ENCODE assay signal across 8 cellular contexts in genomic region chr9:106862946-106863740, GRCh38. TPM values are rescaled to one million over a fixed set of nuclear protein-coding genes. Genes with fewer than 3 reads are reported as not detected.
DNase-seq lines count a peak whose midpoint lies in the region; ATAC-seq, FAIRE-seq and TF ChIP-seq lines count a peak whose summit lies in the region.

Gene ZNF462, plus strand, starts transcription at chr9:106863166. Its CDS starts 60,218 bp downstream, at chr9:106923384.

- no peaks in the 10 kb centered on the region for H3K36me3 ChIP-seq in GM12878 (ENCODE audit: control insufficient read depth in 2 of 2, insufficient read depth in 2 of 2, low read length in 1 of 2)

- POLR2A ChIA-PET in activated CD4-positive, alpha-beta T cell treated with anti-CD3 and anti-CD28 coated beads for 36 hours (lab: Charles Lee): no interaction called here
- POLR2A ChIA-PET in GM12878 (lab: Charles Lee): interaction anchor here (0.6 to 1.6 kb wide), 6 partner anchors 44 to 1355 kb away, joined by 3 to 8 read pairs (median 3); no protein-coding TSS in a partner anchor

- no peak for TF ChIP-seq EP300 in GM12878 (IDR thresholded peaks at IDR 0.05; ENCODE audit: borderline replicate concordance in 1 of 2, control insufficient read depth in 1 of 2, low read depth in 2 of 2, low read length in 2 of 2)

- peaks cover 6 to 19% of the 10 kb centered on the region in 2 experiments; a peak in 3 of 4 replicates for H3K27me3 ChIP-seq in GM12878 (replicated peaks in 1 of 2; ENCODE audit: control insufficient read depth in 2 of 2, insufficient read depth in 2 of 2, low read length in 1 of 2)

- no TSS peak for BruUV-seq in GM12878 (replicated peaks; lab: Mats Ljungman, UMichigan)

- no peak for TF ChIP-seq RAD21 in GM12878 (IDR thresholded peaks at IDR 0.05; ENCODE audit: insufficient read depth, low read depth, low read length)

- no peaks in the 10 kb centered on the region for H3K9me3 Mint-ChIP-seq in activated CD4-positive, alpha-beta T cell treated with anti-CD3 and anti-CD28 coated beads for 36 hours (ENCODE audit: low read depth)

- intact Hi-C loops in activated CD4-positive, alpha-beta T cell treated with anti-CD3 and anti-CD28 coated beads for 36 hours (cut with DNase I, micrococcal nuclease): no loop called here
- intact Hi-C loops in GM12878 (cut with micrococcal nuclease; ENCODE audit: unreplicated experiment): loop anchor here (2.0 to 5.0 kb wide), 7 partner anchors 48 to 576 kb away; no protein-coding TSS in a partner anchor

- ATAC-seq in activated CD4-positive, alpha-beta T cell treated with anti-CD3 and anti-CD28 coated beads for 36 hours: no peak
- peak; percentile 42 for ATAC-seq in GM12878
- ATAC-seq in GM19397 (IDR thresholded peaks at IDR 0.05; ENCODE audit: unreplicated experiment): no peak

- no peak within 1 kb of the TSS for H3K4me2 ChIP-seq in GM12878 (ENCODE audit: control insufficient read depth, insufficient read depth)

- WGBS in GM12878 (ENCODE audit: insufficient coverage, insufficient replicate concordance, low lambda C conversion rate, missing lambda C conversion rate): 5% methylated on average over 22 of the region's 29 CpGs

- H3K9ac ChIP-seq in GM12878 (ENCODE audit: control insufficient read depth, insufficient read depth, low read length): no peak within 1 kb of the TSS

- H3K4me3 Mint-ChIP-seq in activated CD4-positive, alpha-beta T cell treated with anti-CD3 and anti-CD28 coated beads for 36 hours: peak within 1 kb of the TSS; percentile 71

- no peak for TF ChIP-seq POLR2A in GM12878 (IDR thresholded peaks at IDR 0.05; ENCODE audit: low read depth, low read length)

- H4K20me1 ChIP-seq in GM12878 (ENCODE audit: control insufficient read depth, insufficient read depth): no peaks in the 10 kb centered on the region

- RAD21 ChIA-PET in GM12878 (lab: Charles Lee; ENCODE audit: unreplicated experiment): interaction anchor here (0.6 to 5.9 kb wide), 12 partner anchors 12 to 577 kb away, joined by 3 to 80 read pairs (median 4); no protein-coding TSS in a partner anchor

- SMC1A ChIA-PET in GM12878 (lab: Charles Lee; ENCODE audit: uncharacterized antibody, unreplicated experiment): interaction anchor here (0.6 to 19.8 kb wide), 13 partner anchors 8 to 578 kb away, joined by 3 to 219 read pairs (median 7); no protein-coding TSS in a partner anchor

- CTCF ChIA-PET in activated CD4-positive, alpha-beta T cell treated with anti-CD3 and anti-CD28 coated beads for 36 hours (lab: Charles Lee): no interaction called here
- CTCF ChIA-PET in GM12878 (lab: Yijun Ruan, JAX): interaction anchor here (0.6 to 6.0 kb wide), 12 partner anchors 10 to 1021 kb away, joined by 3 to 26 read pairs (median 4); no protein-coding TSS in a partner anchor

- peak; percentile 15 for DNase-seq in activated CD4-positive, alpha-beta T cell treated with anti-CD3 and anti-CD28 coated beads for 36 hours
- no peak for DNase-seq in activated CD4-positive, alpha-beta T cell treated with anti-CD3 and anti-CD28 coated beads for 4 hours
- DNase-seq in NCI-H510A treated with DMSO at 0.1 percent for 48 hours (lab: John Stamatoyannopoulos, UW) (peak; percentile 82), GM12878 (ENCODE audit: low read depth, low spot score) (no peak), hypothalamus (lab: John Stamatoyannopoulos, UW) (peak in 33 of 51 donors; percentile 26 to 87 (median 56)), putamen (ENCODE audit: low spot score) (peak; percentile 82), OCI-M2 (lab: John Stamatoyannopoulos, UW; ENCODE audit: unreplicated experiment) (no peak)

- H3K4me3 ChIP-seq in GM12878: no peak within 1 kb of the TSS

- peaks cover 2% of the 10 kb centered on the region; the same call in 1 of the 3 replicates for H3K9me3 ChIP-seq in GM12878 (replicated peaks; ENCODE audit: control insufficient read depth, insufficient read depth, low read length)

- FAIRE-seq in GM12878 (lab: Jason Lieb, UNC): no peak

- peaks cover 2% of the 10 kb centered on the region for H3K36me3 Mint-ChIP-seq in activated CD4-positive, alpha-beta T cell treated with anti-CD3 and anti-CD28 coated beads for 36 hours (ENCODE audit: low read depth)

- H3K4me1 Mint-ChIP-seq in activated CD4-positive, alpha-beta T cell treated with anti-CD3 and anti-CD28 coated beads for 36 hours: peaks cover 36% of the 10 kb centered on the region

- no peak for TF ChIP-seq CTCF in GM12878 (IDR thresholded peaks at IDR 0.05 in 2 of 3, conservative IDR thresholded peaks at IDR 0.05 in 1 of 3; ENCODE audit: control insufficient read depth in 2 of 3, extremely low read depth in 1 of 3, insufficient read depth in 1 of 3, low read depth in 3 of 3, low read length in 3 of 3)

- peak within 1 kb of the TSS; percentile 15; the same call in 1 of the 2 replicates for H2AFZ ChIP-seq in GM12878 (ENCODE audit: control insufficient read depth, low read depth, low read length)

- no peaks in the 10 kb centered on the region for H3K4me1 ChIP-seq in GM12878 (ENCODE audit: control insufficient read depth, insufficient read depth, low read length)

- H3K27me3 Mint-ChIP-seq in activated CD4-positive, alpha-beta T cell treated with anti-CD3 and anti-CD28 coated beads for 36 hours: peaks cover 69% of the 10 kb centered on the region

- no peaks in the 10 kb centered on the region for H3K79me2 ChIP-seq in GM12878 (ENCODE audit: control insufficient read depth, insufficient read depth, low read length)

- H3K27ac ChIP-seq in GM12878 (ENCODE audit: control insufficient read depth, insufficient read depth): no peak within 1 kb of the TSS

- in situ Hi-C loops in GM12878 (cut with MboI): no loop called here

- H3K27ac Mint-ChIP-seq in activated CD4-positive, alpha-beta T cell treated with anti-CD3 and anti-CD28 coated beads for 36 hours: no peak within 1 kb of the TSS

TF ChIP-seq in GM12878, 131 proteins besides CTCF, POLR2A, EP300 and RAD21 (continues in another document):
- TF ChIP-seq IKZF2 (IDR thresholded peaks at IDR 0.05): peak; percentile 12 to 49; a peak in 3 of 4 replicates
- TF ChIP-seq ZBTB40 (IDR thresholded peaks at IDR 0.05; ENCODE audit: borderline replicate concordance): no peak

RNA-seq across cellular contexts. Expression of gene ZNF462, which starts in this region (rescaled TPM):
- total RNA-seq in activated CD4-positive, alpha-beta T cell treated with anti-CD3 and anti-CD28 coated beads for 36 hours: under 1 TPM; 0.27 to 0.42 TPM
- total RNA-seq in GM12878 (2013; cell fraction: nucleolus; rRNA removed): 85.2 and 85.6 TPM in 2 replicates
- total RNA-seq in GM12878 (2014; rRNA removed) (0.71 and 1.5 TPM in 2 replicates), GM12878 (2014; rRNA removed; fragmentation: Illumina TruSeq; extraction: Trizol) (0.74 and 0.76 TPM in 2 replicates), GM12878 (2021) (1.7 and 3.2 TPM in 2 replicates)
- polyA plus RNA-seq in GM12878 (2011; ENCODE audit: low read depth): 0.07 TPM
- polyA plus RNA-seq in GM12878 (2011; rRNA removed) (8.9 and 13.7 TPM in 2 replicates), GM12878 (2014; fragmentation: Illumina TruSeq; extraction: Trizol) (0.51 and 1.3 TPM in 2 replicates), GM12878 (2014; fragmentation: Nextera tagmentation; extraction: Ambion mirVana) (under 1 TPM; 0.27 to 0.42 TPM), GM12878 (2014; rRNA removed) (0.40 and 0.81 TPM in 2 replicates), GM12878 (2016; fragmentation: Nextera tagmentation; extraction: Ambion mirVana) (under 1 TPM; 0.32 to 0.59 TPM)
- 11.4 and 17.7 TPM in 2 replicates for polyA plus RNA-seq in GM12878 (2011; cell fraction: cytosol; rRNA removed)
- 26.6 and 27.7 TPM in 2 replicates for polyA plus RNA-seq in GM12878 (2011; cell fraction: nucleus; rRNA removed)
- 0.05 and 0.07 TPM in 2 replicates for polyA plus RNA-seq in GM12878 (2012)
- polyA minus RNA-seq in GM12878 (2011; rRNA and poly(A)+ RNA removed): 35.2 and 49.9 TPM in 2 replicates
- 26.5 and 36.1 TPM in 2 replicates for polyA minus RNA-seq in GM12878 (2011; cell fraction: cytosol; rRNA and poly(A)+ RNA removed)
- polyA minus RNA-seq in GM12878 (2011; cell fraction: nucleus; rRNA and poly(A)+ RNA removed): 50.5 and 80.2 TPM in 2 replicates

Comparison
In these comparisons a context has a peak if more than half of its experiments do, and no peak if none do; other contexts are left out.
1. Peak in DNase-seq in activated CD4-positive, alpha-beta T cell treated with anti-CD3 and anti-CD28 coated beads for 36 hours; RNA of the gene not detected or under 1 TPM.
2. DNase-seq: peak in NCI-H510A treated with DMSO at 0.1 percent for 48 hours (single experiment), hypothalamus (33 of 51) and putamen (single experiment); none in activated CD4-positive, alpha-beta T cell treated with anti-CD3 and anti-CD28 coated beads for 4 hours (0 of 2), GM12878 (single experiment) and OCI-M2 (single experiment).